22 cellular contexts compared by ENCODE assay signal in the genomic region with DNA sequence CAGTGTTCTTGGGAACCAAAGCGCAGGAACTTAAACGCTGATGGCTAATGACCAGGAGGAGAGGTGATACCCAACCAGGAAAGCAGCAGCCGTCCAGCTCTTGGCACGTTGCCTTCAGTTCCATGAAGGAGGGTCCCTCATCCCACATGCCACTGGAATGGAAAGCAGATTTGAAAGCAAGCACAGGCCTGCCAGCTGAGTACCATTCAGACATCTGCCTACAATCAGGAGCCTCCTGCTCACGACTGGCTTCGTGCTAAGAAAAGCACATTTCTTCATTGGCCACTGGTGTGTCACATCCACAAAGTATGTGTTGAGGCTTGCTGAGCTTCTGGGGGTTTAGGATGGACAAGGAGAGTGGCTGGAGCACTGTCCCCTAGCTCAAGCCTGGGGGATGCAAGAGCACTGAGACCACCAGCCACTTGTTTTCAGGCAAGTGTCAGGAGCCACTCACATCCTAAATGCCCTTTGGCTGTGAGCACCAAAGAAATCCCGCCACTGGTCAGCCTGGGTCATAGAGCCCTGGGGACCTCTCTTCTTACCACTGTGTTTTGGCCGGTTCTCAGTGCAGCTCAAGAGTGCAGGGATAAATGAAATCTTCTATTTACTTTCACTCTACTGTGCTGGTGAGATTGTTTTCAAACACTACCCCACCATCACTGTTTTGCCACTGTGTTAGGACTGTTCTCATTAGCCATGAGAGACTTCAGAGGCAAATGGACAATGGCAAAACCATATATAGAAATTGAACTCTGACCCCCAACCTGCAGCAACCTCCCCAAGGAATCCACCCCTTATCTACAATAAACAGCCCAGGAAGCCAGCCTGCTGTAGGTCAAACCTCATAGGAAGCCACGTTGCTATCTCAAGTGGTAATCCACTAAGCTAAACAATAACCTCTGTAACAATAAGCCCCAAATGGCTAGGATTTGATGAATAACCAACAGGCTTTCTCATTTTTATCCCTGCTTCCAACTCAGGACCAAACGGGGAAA. TPM values are rescaled to one million over a fixed set of nuclear protein-coding genes. Genes with fewer than 3 reads are reported as not detected.
DNase-seq lines count a peak whose midpoint lies in the region; TF ChIP-seq lines count a peak whose summit lies in the region.
"Had no signal": no experiment of that assay in that cellular context is flagged by ENCODE, and none has a peak within 500 bp of the region (broad histone marks: within the 10 kb centered on the region; RNA-seq: fewer than 3 reads in every experiment).

No MANE protein-coding gene starts in this region.

- peak; percentile 49 for DNase-seq in AG09319 (ENCODE audit: extremely low read depth, low read depth)
- peak; percentile 75 for DNase-seq in DMS 273 treated with DMSO at 0.1 percent for 48 hours (lab: John Stamatoyannopoulos, UW)
- no peak for DNase-seq in endodermal cell
- no peak for DNase-seq in neural crest cell (ENCODE audit: low read depth, low spot score)
- no peak for DNase-seq in occipital lobe (lab: John Stamatoyannopoulos, UW)
- no peak for DNase-seq in suprapubic skin (ENCODE audit: low spot score in 2 of 2)
- DNase-seq in activated CD4-positive, alpha-beta T cell treated with anti-CD3 and anti-CD28 coated beads, Interleukin-2, amount 50 U/mL, for 4 hours, result no peak
- DNase-seq: activated CD4-positive, alpha-beta T cell treated with anti-CD3 and anti-CD28 coated beads, Interleukin-2, amount 50 U/mL, for 1 hour; activated CD8-positive, alpha-beta memory T cell treated with anti-CD3 and anti-CD28 coated beads, Interleukin-2, amount 50 U/mL, for 4 hours; activated effector memory CD4-positive, alpha-beta T cell treated with Interleukin-2 at 50 U/mL for 16 hours; activated naive CD8-positive, alpha-beta T cell treated with anti-CD3 and anti-CD28 coated beads, Interleukin-2, amount 10 ng/mL, durations not matched to agents 7 days and 5 days; effector CD4-positive, alpha-beta T cell; EL; kidney glomerular epithelial cell; mesendoderm; NCI-H526 treated with DMSO at 0.1 percent for 48 hours; nucleus accumbens; RPMI8226; SK-N-SH had no signal

- WGBS in endodermal cell (ENCODE audit: insufficient coverage in 1 of 2, insufficient read length in 1 of 2), 2 experiments, result 93 to 94% methylated on average over 8 to 10 of the region's 10 CpGs
- 73% methylated on average over 10 of the region's 10 CpGs for WGBS in suprapubic skin

- no peaks in the 10 kb centered on the region for H3K4me1 Mint-ChIP-seq in endodermal cell
- H3K4me1 Mint-ChIP-seq in neural crest cell, result no peaks in the 10 kb centered on the region
- H3K4me1 Mint-ChIP-seq: B cell had no signal

- H3K9me3 ChIP-seq in endodermal cell (ENCODE audit: control insufficient read depth, low read length) (peaks cover 29% of the 10 kb centered on the region), suprapubic skin (no peaks in the 10 kb centered on the region)
- H3K9me3 ChIP-seq: SK-N-SH had no signal

- no peak for TF ChIP-seq POLR2A in suprapubic skin (IDR thresholded peaks at IDR 0.05)

- H3K4me3 ChIP-seq in endodermal cell (ENCODE audit: low read length), result peak overlapping the region; percentile 24
- no peak overlapping the region for H3K4me3 ChIP-seq in suprapubic skin

- H3K27me3 Mint-ChIP-seq in endodermal cell (ENCODE audit: insufficient read depth), result no peaks in the 10 kb centered on the region
- H3K27me3 Mint-ChIP-seq in neural crest cell (ENCODE audit: low read depth), result no peaks in the 10 kb centered on the region

- H3K9me3 Mint-ChIP-seq in endodermal cell (no peaks in the 10 kb centered on the region), neural crest cell (no peaks in the 10 kb centered on the region)
- H3K9me3 Mint-ChIP-seq: activated naive CD8-positive, alpha-beta T cell treated with anti-CD3 and anti-CD28 coated beads, Interleukin-2, amount 10 ng/mL, durations not matched to agents 7 days and 5 days had no signal

- no peaks in the 10 kb centered on the region for H3K36me3 ChIP-seq in endodermal cell (ENCODE audit: control insufficient read depth, insufficient read depth, low read length)
- no peaks in the 10 kb centered on the region for H3K36me3 ChIP-seq in suprapubic skin

- H3K27me3 ChIP-seq in endodermal cell (ENCODE audit: control insufficient read depth, insufficient read depth, low read length, poor library complexity, severe bottlenecking) (no peaks in the 10 kb centered on the region), suprapubic skin (no peaks in the 10 kb centered on the region)

- H3K4me1 ChIP-seq in endodermal cell (ENCODE audit: control insufficient read depth, insufficient read depth, low read length), result no peaks in the 10 kb centered on the region
- H3K4me1 ChIP-seq in suprapubic skin, result no peaks in the 10 kb centered on the region

- H3K4me3 Mint-ChIP-seq in endodermal cell (no peak overlapping the region), neural crest cell (no peak overlapping the region)
- H3K4me3 Mint-ChIP-seq: activated naive CD8-positive, alpha-beta T cell treated with anti-CD3 and anti-CD28 coated beads, Interleukin-2, amount 10 ng/mL, durations not matched to agents 7 days and 5 days; B cell had no signal

- no peak overlapping the region for H3K9ac ChIP-seq in endodermal cell (ENCODE audit: extremely low read depth, low read length, poor library complexity, severe bottlenecking)
- H3K9ac ChIP-seq: SK-N-SH had no signal

- TF ChIP-seq CTCF in AG09319 (IDR thresholded peaks at IDR 0.05; ENCODE audit: low read depth, low read length) (no peak), endodermal cell (conservative IDR thresholded peaks at IDR 0.05) (no peak), neural crest cell (conservative IDR thresholded peaks at IDR 0.05) (no peak), suprapubic skin (IDR thresholded peaks at IDR 0.05) (no peak)

- H3K27ac ChIP-seq in endodermal cell (ENCODE audit: low read depth, low read length) (no peak overlapping the region), suprapubic skin (no peak overlapping the region)
- H3K27ac ChIP-seq: HL-60, VCaP had no signal

- no peak for TF ChIP-seq EP300 in suprapubic skin (IDR thresholded peaks at IDR 0.05)

- H3K27ac Mint-ChIP-seq in endodermal cell (no peak overlapping the region), neural crest cell (ENCODE audit: unreplicated experiment) (peak overlapping the region; percentile 57)
- H3K27ac Mint-ChIP-seq: activated naive CD8-positive, alpha-beta T cell treated with anti-CD3 and anti-CD28 coated beads, Interleukin-2, amount 10 ng/mL, durations not matched to agents 7 days and 5 days; B cell had no signal

- H3K36me3 Mint-ChIP-seq in endodermal cell (ENCODE audit: low read depth), result no peaks in the 10 kb centered on the region
- H3K36me3 Mint-ChIP-seq in neural crest cell (ENCODE audit: low read depth), result no peaks in the 10 kb centered on the region
- H3K36me3 Mint-ChIP-seq: activated naive CD8-positive, alpha-beta T cell treated with anti-CD3 and anti-CD28 coated beads, Interleukin-2, amount 10 ng/mL, durations not matched to agents 7 days and 5 days had no signal

RNA-seq across cellular contexts. Expression of a gene that starts 58.3 kb away (rescaled TPM):
- total RNA-seq in endodermal cell (10 to 100 TPM; 25.7 to 39.7 TPM), neural crest cell (26.4 and 27.9 TPM in 2 replicates), occipital lobe (21.8 TPM), suprapubic skin (10 to 100 TPM; 11.4 to 14.8 (median 12.6) TPM)
- 18.2 TPM for polyA plus RNA-seq in endodermal cell (2013, experiment 1 of 2)
- polyA plus RNA-seq in endodermal cell (2013, experiment 2 of 2), result 18.3 TPM

Comparison
In these comparisons a context has a peak if more than half of its experiments do, and no peak if none do; other contexts are left out.
1. DNase-seq: peak in AG09319 (single experiment) and DMS 273 treated with DMSO at 0.1 percent for 48 hours (single experiment); none in endodermal cell (single experiment), neural crest cell (single experiment), occipital lobe (single experiment), suprapubic skin (0 of 2) and activated CD4-positive, alpha-beta T cell treated with anti-CD3 and anti-CD28 coated beads, Interleukin-2, amount 50 U/mL, for 4 hours (0 of 2).